Comparison of ENCODE assay signal across 10 cellular contexts in genomic region chr13:78802912-78803311, GRCh38.
"Had no signal": no experiment of that assay in that cellular context is flagged by ENCODE, and none has a peak within 500 bp of the region (broad histone marks: within the 10 kb centered on the region; RNA-seq: fewer than 3 reads in every experiment).

No MANE protein-coding gene starts in this region.

- H3K27ac ChIP-seq: KMS-11 had no signal

- H3K4me3 Mint-ChIP-seq: GM23338, H9, IgD-negative memory B cell had no signal

- FAIRE-seq: H1, H54, HTR-8/SVneo had no signal

- H3K4me3 ChIP-seq: GM23338 had no signal

- H3K9me3 Mint-ChIP-seq: GM23338, H9 had no signal

- H3K4me1 Mint-ChIP-seq: GM23338, H9, IgD-negative memory B cell had no signal

- H3K27ac Mint-ChIP-seq: GM23338, H9, IgD-negative memory B cell had no signal

- H3K9ac ChIP-seq: KMS-11 had no signal

- H3K36me3 Mint-ChIP-seq: IgD-negative memory B cell had no signal

- ATAC-seq: GM23338 had no signal

- DNase-seq: H9, HCEC 1CT, Karpas-422, KBM-7 had no signal

- H3K4me2 ChIP-seq: GM23338, KMS-11 had no signal

- H2AFZ ChIP-seq: GM23338 had no signal
